In the genomic region with DNA sequence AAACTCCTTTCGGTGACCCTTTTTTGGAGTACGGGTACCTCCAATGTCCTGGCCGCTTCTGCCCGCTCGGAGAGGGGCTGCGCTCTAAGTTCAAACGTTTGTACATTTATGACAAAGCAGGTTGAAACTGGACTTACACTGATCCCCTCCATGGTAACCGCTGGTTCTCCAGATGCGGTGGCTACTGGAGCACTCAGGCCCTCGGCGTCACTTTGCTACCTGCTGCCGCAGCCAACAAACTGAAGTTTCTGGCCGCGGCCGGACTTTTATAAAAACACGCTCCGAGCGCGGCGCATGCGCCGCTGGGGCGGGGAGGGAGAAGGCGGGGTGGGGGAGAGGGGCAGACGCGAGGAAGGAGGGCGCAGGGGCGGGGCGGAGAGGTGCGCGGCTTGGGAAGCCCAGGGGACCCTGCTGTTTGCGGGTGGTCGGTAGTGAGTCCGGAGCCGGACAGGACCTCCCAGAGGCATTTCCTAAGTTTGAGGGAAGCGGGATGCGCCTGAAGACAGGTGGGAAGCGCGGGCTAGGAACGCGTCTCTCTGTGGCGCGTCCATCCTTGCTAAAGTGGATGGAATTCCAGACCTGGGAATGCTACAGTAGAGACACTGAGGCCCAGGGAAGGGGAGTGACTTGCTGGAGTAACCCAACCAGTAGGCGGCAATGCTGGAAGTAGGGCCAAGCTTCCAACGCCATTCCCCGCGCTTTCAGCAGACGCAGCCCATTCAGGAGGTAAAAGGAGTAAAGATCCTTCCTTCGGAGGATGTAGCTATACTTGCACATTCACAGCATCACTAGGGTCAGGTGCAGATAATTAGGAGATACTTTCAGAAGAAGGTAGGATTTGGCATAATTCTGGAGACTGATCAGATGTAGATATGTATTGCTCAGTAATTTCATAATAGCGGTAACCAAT, we compare ENCODE assay signal across 8 cellular contexts. TPM values are rescaled to one million over a fixed set of nuclear protein-coding genes. Genes with fewer than 3 reads are reported as not detected.
DNase-seq lines count a peak whose midpoint lies in the region; TF ChIP-seq lines count a peak whose summit lies in the region.

Gene CXCR4 (minus strand): TSS at position 241 of the 910 bp plus-strand sequence. CDS start 89 bp downstream, at position 152.

- TF ChIP-seq CTCF in KMS-11 (conservative IDR thresholded peaks at IDR 0.05; ENCODE audit: low read depth, low read length) (no peak; the same call in 1 of the 2 replicates), cardiac muscle cell (IDR thresholded peaks at IDR 0.05; ENCODE audit: low read depth, low read length) (peak; percentile 22), transverse colon (IDR thresholded peaks at IDR 0.05) (no peak)

- H2AFZ ChIP-seq in KMS-11 (ENCODE audit: low read depth): peak within 1 kb of the TSS; percentile 58

- H3K79me2 ChIP-seq in KMS-11 (ENCODE audit: insufficient read depth, low read depth): peaks cover 17% of the 10 kb centered on the region

- H3K9ac ChIP-seq in KMS-11: peak within 1 kb of the TSS; percentile 69; the same call in 1 of the 2 replicates

- peak within 1 kb of the TSS; percentile 86 for H3K4me2 ChIP-seq in KMS-11

- in situ Hi-C loops in ACHN (cut with HindIII; ENCODE audit: low pct_ligation_motif_present, low pct_unique_long_range_greater_than_20kb, low sequenced_read_pairs): no loop called here
- in situ Hi-C loops in transverse colon (cut with MboI; ENCODE audit: low pct_ligation_motif_present in 1 of 4, low pct_unique_long_range_greater_than_20kb in 1 of 4, low sequenced_read_pairs in 3 of 4): no loop called here

- H3K4me1 ChIP-seq in KMS-11 (ENCODE audit: low read depth, poor library complexity, severe bottlenecking) (peaks cover 36% of the 10 kb centered on the region), SJCRH30 (peaks cover 42% of the 10 kb centered on the region), cardiac muscle cell (ENCODE audit: low read depth) (no peaks in the 10 kb centered on the region), transverse colon (peaks cover 8 to 42% (median 23%) of the 10 kb centered on the region in 4 donors)

- H3K36me3 ChIP-seq in KMS-11 (ENCODE audit: insufficient read depth): peaks cover 9% of the 10 kb centered on the region; the same call in 1 of the 2 replicates
- peaks cover 28% of the 10 kb centered on the region for H3K36me3 ChIP-seq in SJCRH30
- no peaks in the 10 kb centered on the region for H3K36me3 ChIP-seq in cardiac muscle cell
- peaks cover 0 to 7% (median 0%) of the 10 kb centered on the region in 4 donors for H3K36me3 ChIP-seq in transverse colon

- H4K20me1 ChIP-seq in KMS-11 (ENCODE audit: insufficient read depth): no peaks in the 10 kb centered on the region

- DNase-seq in ACHN: peak; percentile 49
- DNase-seq in SJCRH30: peak; percentile 93 to 94
- DNase-seq in activated naive CD4-positive, alpha-beta T cell treated with Interleukin-2 at 50 U/mL for 16 hours: peak; percentile 85
- DNase-seq in cardiac muscle cell (ENCODE audit: low read depth in 1 of 2, low spot score in 1 of 2): peak; percentile 40 to 81
- DNase-seq in posterior cingulate gyrus: peak in 9 of 10 donors; percentile 34 to 92 (median 62)
- peak; percentile 83 for DNase-seq in transverse colon

- peaks cover 16% of the 10 kb centered on the region for H3K27me3 ChIP-seq in KMS-11 (ENCODE audit: insufficient read depth, low read depth)
- H3K27me3 ChIP-seq in SJCRH30: no peaks in the 10 kb centered on the region
- H3K27me3 ChIP-seq in cardiac muscle cell: peaks cover 33% of the 10 kb centered on the region
- H3K27me3 ChIP-seq in transverse colon: peaks cover 94% of the 10 kb centered on the region

- intact Hi-C loops in posterior cingulate gyrus (cut with DNase I): loop anchor here (10.0 kb wide), 1 partner anchor 93 kb away; no protein-coding TSS in a partner anchor
- intact Hi-C loops in transverse colon (cut with DNase I; ENCODE audit: low total_unique reads): no loop called here

- 1 to 17% methylated on average over 1 to 30 of the region's 50 CpGs for WGBS in transverse colon (ENCODE audit: low coverage in 1 of 2), 2 donors

- H3K27ac ChIP-seq in KMS-11: peak within 1 kb of the TSS; percentile 66
- peak within 1 kb of the TSS; percentile 79 for H3K27ac ChIP-seq in SJCRH30
- no peak within 1 kb of the TSS for H3K27ac ChIP-seq in cardiac muscle cell
- peak within 1 kb of the TSS; percentile 55 to 84 (median 75) for H3K27ac ChIP-seq in transverse colon

- TF ChIP-seq EP300 in transverse colon (IDR thresholded peaks at IDR 0.05; ENCODE audit: low read depth): no peak

- peak within 1 kb of the TSS; percentile 19 for H3K4me3 ChIP-seq in KMS-11 (IDR thresholded peaks at IDR 0.05; ENCODE audit: insufficient read depth, low read depth, low read length)
- H3K4me3 ChIP-seq in SJCRH30: peak within 1 kb of the TSS; percentile 77
- peak within 1 kb of the TSS; percentile 58 for H3K4me3 ChIP-seq in cardiac muscle cell
- peak within 1 kb of the TSS; percentile 30 to 62 (median 34) for H3K4me3 ChIP-seq in transverse colon

- TF ChIP-seq POLR2A in GM19099 (IDR thresholded peaks at IDR 0.05; ENCODE audit: extremely low read depth, insufficient read length, low read depth): peak; percentile 98
- TF ChIP-seq POLR2A in transverse colon (IDR thresholded peaks at IDR 0.05): peak; percentile 89

- no peaks in the 10 kb centered on the region for H3K9me3 ChIP-seq in SJCRH30 (replicated peaks)
- H3K9me3 ChIP-seq in cardiac muscle cell (ENCODE audit: low read depth): no peaks in the 10 kb centered on the region
- H3K9me3 ChIP-seq in transverse colon: no peaks in the 10 kb centered on the region

RNA-seq across cellular contexts. Expression of gene CXCR4, which starts in this region (rescaled TPM):
- total RNA-seq in SJCRH30 (2014; rRNA removed; shearing (Covaris generic)): 161 and 164 TPM in 2 replicates
- total RNA-seq in cardiac muscle cell (2.4 and 5.8 TPM in 2 replicates), transverse colon (10 to 100 TPM in 3 of 4 donors, 1 to 10 TPM in 1; 9.6 to 62.7 (median 27.0) TPM)
- polyA plus RNA-seq in cardiac muscle cell: 1.1 and 5.7 TPM in 2 replicates

Comparison
In these comparisons a context has a peak if more than half of its experiments do, and no peak if none do; other contexts are left out.
1. H3K4me3 ChIP-seq: peak in every context shown above with its lines; median percentile 77 in SJCRH30; 58 in cardiac muscle cell; 34 in transverse colon; 19 in KMS-11.